ENCODE assay signal across 8 cellular contexts in the genomic region with DNA sequence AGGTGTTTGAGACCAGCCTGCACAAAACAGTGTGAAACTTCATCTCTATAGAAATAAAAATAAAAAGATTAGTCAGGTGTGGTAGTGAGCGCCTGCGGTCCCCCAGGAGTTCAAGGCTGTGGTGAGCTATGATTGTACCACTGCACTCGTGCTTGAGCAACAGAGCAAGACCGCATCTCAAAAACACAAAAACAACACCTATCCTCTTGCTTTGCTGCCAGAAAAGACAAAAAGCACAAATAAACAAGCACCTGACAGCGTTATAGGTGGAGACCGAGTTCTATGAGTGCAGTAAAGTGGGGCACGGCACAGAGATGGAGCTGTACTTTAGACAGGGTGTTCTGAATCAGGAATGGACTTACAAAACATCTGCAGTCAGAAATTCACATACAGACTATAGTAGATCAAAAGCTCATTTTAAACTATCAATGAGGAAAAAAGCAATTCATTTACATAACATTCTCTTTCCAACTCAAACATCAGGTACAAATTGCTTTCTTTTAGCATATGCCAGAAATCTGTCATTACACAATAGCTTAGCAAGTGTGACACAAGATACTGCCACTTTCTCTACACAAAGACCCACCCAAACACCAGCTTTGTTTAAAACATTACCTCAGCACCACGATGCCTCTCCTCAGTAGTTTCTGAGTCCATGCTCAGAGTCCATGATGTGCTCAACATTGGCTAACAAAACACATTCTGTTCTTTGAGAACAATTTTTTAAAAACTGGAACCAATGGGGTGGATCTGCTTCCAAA. TPM values are rescaled to one million over a fixed set of nuclear protein-coding genes. Genes with fewer than 3 reads are reported as not detected.
A peak's percentile ranks its signal among the peaks of the same experiment; 100 is the strongest.
DNase-seq lines count a peak whose midpoint lies in the region; ATAC-seq and TF ChIP-seq lines count a peak whose summit lies in the region.

No MANE protein-coding gene starts in this region.

- WGBS in body of pancreas, 2 donors: 54% methylated on average over 8 of the region's 8 CpGs

- H3K27me3 ChIP-seq in body of pancreas: no peaks in the 10 kb centered on the region

- ATAC-seq in GM21447 (IDR thresholded peaks at IDR 0.05; ENCODE audit: unreplicated experiment) (peak; percentile 65), HG03558 (IDR thresholded peaks at IDR 0.05; ENCODE audit: extremely low read depth, unreplicated experiment) (peak; percentile 57), body of pancreas (peak; percentile 72)

- TF ChIP-seq CTCF in GM12864 (IDR thresholded peaks at IDR 0.05; ENCODE audit: low read depth, low read length, missing control alignments) (no peak), body of pancreas (IDR thresholded peaks at IDR 0.05) (no peak)

- DNase-seq in GM12864 (ENCODE audit: low read depth) (peak; percentile 75), body of pancreas (peak in 2 of 4 donors; percentile 38 to 43), C1 segment of cervical spinal cord (lab: John Stamatoyannopoulos, UW) (no peak), T-helper 9 cell (no peak), NCI-H526 treated with DMSO at 0.1 percent for 48 hours (lab: John Stamatoyannopoulos, UW) (no peak)
- DNase-seq in stimulated activated naive CD4-positive, alpha-beta T cell treated with Interleukin-2 at 50 U/mL for 16 hours (lab: John Stamatoyannopoulos, UW): peak; percentile 34

- intact Hi-C loops in body of pancreas (cut with DNase I): no loop called here

- no peak for TF ChIP-seq POLR2A in body of pancreas (IDR thresholded peaks at IDR 0.05)

- H3K4me3 ChIP-seq in GM12864 (ENCODE audit: low read depth, low read length) (no peak overlapping the region; the same call in 1 of the 2 replicates), body of pancreas (no peak overlapping the region)

- H3K36me3 ChIP-seq in body of pancreas (replicated peaks in 1 of 2; ENCODE audit: insufficient read depth in 1 of 2, low read depth in 2 of 2): no peaks in the 10 kb centered on the region

- H3K4me1 ChIP-seq in body of pancreas: peaks cover 83% of the 10 kb centered on the region

- H3K27ac ChIP-seq in body of pancreas: peak overlapping the region; percentile 11 to 61 (median 46)

- H3K9me3 ChIP-seq in body of pancreas: no peaks in the 10 kb centered on the region

RNA-seq across cellular contexts. Expression of gene EZR, which starts 10.1 kb away (rescaled TPM):
- 100 to 1,000 TPM in 1 of 2 donors, 10 to 100 TPM in 1; 76.8 to 103 TPM for total RNA-seq in body of pancreas

Comparison
In these comparisons a context has a peak if more than half of its experiments do, and no peak if none do; other contexts are left out.
1. DNase-seq: peak in GM12864 (single experiment) and stimulated activated naive CD4-positive, alpha-beta T cell treated with Interleukin-2 at 50 U/mL for 16 hours (single experiment); none in C1 segment of cervical spinal cord (0 of 14), T-helper 9 cell (single experiment) and NCI-H526 treated with DMSO at 0.1 percent for 48 hours (single experiment).
2. Peak in every context shown above with its lines, with median percentiles within 50 percentile points of each other: ATAC-seq.